1 cellular context compared by ENCODE assay signal in genomic region chr9:95176755-95177319, GRCh38.
TF ChIP-seq lines count a peak whose summit lies in the region.

No MANE protein-coding gene starts in this region.

TF ChIP-seq in IMR-90, 13 proteins besides CTCF, POLR2A, EP300 and RAD21 (continued from another document):
- no peak for TF ChIP-seq ELK1 (IDR thresholded peaks at IDR 0.05; ENCODE audit: borderline replicate concordance, low read depth, low read length)
